In the genomic region with DNA sequence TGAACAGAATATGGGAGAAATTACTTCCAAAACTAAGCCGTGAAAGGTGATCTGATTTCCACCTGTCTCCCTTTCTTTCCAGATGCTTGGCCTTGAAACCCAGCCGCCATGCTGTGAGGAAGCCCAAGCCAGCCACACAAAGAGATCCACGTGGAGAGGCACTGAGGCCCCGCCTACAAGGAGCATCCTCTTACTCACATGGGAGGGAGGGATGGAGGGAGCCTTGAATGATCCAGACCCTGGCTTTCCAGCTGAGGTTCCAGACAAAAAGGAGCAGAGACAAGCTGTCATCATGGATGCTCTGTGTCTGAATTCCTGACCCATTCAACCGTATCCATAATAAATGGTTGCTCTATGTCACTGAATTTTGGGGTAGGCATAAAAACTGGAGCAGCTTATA, we compare ENCODE assay signal across 25 cellular contexts. TPM values are rescaled to one million over a fixed set of nuclear protein-coding genes. Genes with fewer than 3 reads are reported as not detected.
DNase-seq lines count a peak whose midpoint lies in the region; TF ChIP-seq lines count a peak whose summit lies in the region.
"Had no signal": no experiment of that assay in that cellular context is flagged by ENCODE, and none has a peak within 500 bp of the region (broad histone marks: within the 10 kb centered on the region; RNA-seq: fewer than 3 reads in every experiment).

No MANE protein-coding gene starts in this region.

- H3K4me1 ChIP-seq in osteoblast (ENCODE audit: insufficient read depth, low read length), result peaks cover 16% of the 10 kb centered on the region
- peaks cover 5 to 7% (median 6%) of the 10 kb centered on the region in 4 donors for H3K4me1 ChIP-seq in esophagus muscularis mucosa

- 88% methylated on average over 3 of the region's 5 CpGs for WGBS in esophagus muscularis mucosa

- H3K27me3 ChIP-seq in osteoblast (ENCODE audit: insufficient read depth, low read length) (no peaks in the 10 kb centered on the region), esophagus muscularis mucosa (no peaks in the 10 kb centered on the region)
- H3K27me3 ChIP-seq: upper lobe of left lung had no signal

- H3K27ac Mint-ChIP-seq in HFFc6 (peak overlapping the region; percentile 95), chondrocyte (ENCODE audit: unreplicated experiment) (peak overlapping the region; percentile 88)
- H3K27ac Mint-ChIP-seq in activated CD4-positive, alpha-beta T cell treated with anti-CD3 and anti-CD28 coated beads, Interleukin-2, amount 10 ng/mL, durations not matched to agents 7 days and 5 days, result no peak overlapping the region
- H3K27ac Mint-ChIP-seq: activated CD4-positive, alpha-beta memory T cell treated with anti-CD3 and anti-CD28 coated beads, Interleukin-2, amount 10 ng/mL, durations not matched to agents 7 days and 5 days; activated naive CD8-positive, alpha-beta T cell treated with anti-CD3 and anti-CD28 coated beads for 36 hours; CD8-positive, alpha-beta memory T cell; nephron progenitor cell had no signal

- H3K4me3 ChIP-seq in osteoblast (ENCODE audit: insufficient read depth, low read length) (no peak overlapping the region), esophagus muscularis mucosa (no peak overlapping the region)
- H3K4me3 ChIP-seq: upper lobe of left lung had no signal

- H3K9me3 Mint-ChIP-seq in HFFc6 (peaks cover 5% of the 10 kb centered on the region), chondrocyte (ENCODE audit: low read depth) (peaks cover 17% of the 10 kb centered on the region)
- H3K9me3 Mint-ChIP-seq in activated CD4-positive, alpha-beta T cell treated with anti-CD3 and anti-CD28 coated beads, Interleukin-2, amount 10 ng/mL, durations not matched to agents 7 days and 5 days, result peaks cover 5% of the 10 kb centered on the region

- H3K36me3 ChIP-seq in osteoblast (ENCODE audit: insufficient read depth, low read length) (no peaks in the 10 kb centered on the region), esophagus muscularis mucosa (no peaks in the 10 kb centered on the region)
- H3K36me3 ChIP-seq: upper lobe of left lung had no signal

- peaks cover 14% of the 10 kb centered on the region for H3K36me3 Mint-ChIP-seq in HFFc6 (ENCODE audit: low read depth)
- H3K36me3 Mint-ChIP-seq in chondrocyte (ENCODE audit: low read depth), result no peaks in the 10 kb centered on the region
- H3K36me3 Mint-ChIP-seq in activated CD4-positive, alpha-beta T cell treated with anti-CD3 and anti-CD28 coated beads, Interleukin-2, amount 10 ng/mL, durations not matched to agents 7 days and 5 days (ENCODE audit: low read depth), result no peaks in the 10 kb centered on the region

- H3K9me3 ChIP-seq in osteoblast (ENCODE audit: low read depth, low read length) (no peaks in the 10 kb centered on the region), esophagus muscularis mucosa (no peaks in the 10 kb centered on the region)
- H3K9me3 ChIP-seq: upper lobe of left lung had no signal

- no peaks in the 10 kb centered on the region for H3K79me2 ChIP-seq in osteoblast (ENCODE audit: insufficient read depth, low read length)

- TF ChIP-seq POLR2A in esophagus muscularis mucosa (IDR thresholded peaks at IDR 0.05; ENCODE audit: low read depth), result no peak

- H3K27ac ChIP-seq in osteoblast (ENCODE audit: low read depth, low read length) (peak overlapping the region; percentile 75), esophagus muscularis mucosa (replicated peaks in 1 of 4) (no peak overlapping the region)
- H3K27ac ChIP-seq: RWPE1, upper lobe of left lung had no signal

- H3K27me3 Mint-ChIP-seq in HFFc6 (ENCODE audit: insufficient read depth) (no peaks in the 10 kb centered on the region), chondrocyte (ENCODE audit: low read depth) (no peaks in the 10 kb centered on the region)
- peaks cover 5% of the 10 kb centered on the region for H3K27me3 Mint-ChIP-seq in activated CD4-positive, alpha-beta T cell treated with anti-CD3 and anti-CD28 coated beads, Interleukin-2, amount 10 ng/mL, durations not matched to agents 7 days and 5 days
- H3K27me3 Mint-ChIP-seq: activated naive CD8-positive, alpha-beta T cell treated with anti-CD3 and anti-CD28 coated beads for 36 hours had no signal

- no peak overlapping the region for H2AFZ ChIP-seq in osteoblast (ENCODE audit: low read length)

- no peak for DNase-seq in HFFc6
- DNase-seq in RPMI7951 (ENCODE audit: low read depth), result peak; percentile 24
- no peak for DNase-seq in chondrocyte (ENCODE audit: low spot score)
- no peak for DNase-seq in osteoblast (ENCODE audit: insufficient read length, low spot score, missing footprints)
- no peak for DNase-seq in esophagus muscularis mucosa (ENCODE audit: extremely low spot score)
- no peak for DNase-seq in activated CD4-positive, alpha-beta T cell treated with anti-CD3 and anti-CD28 coated beads, Interleukin-2, amount 10 ng/mL, durations not matched to agents 7 days and 5 days
- no peak for DNase-seq in A172 (ENCODE audit: low spot score)
- no peak for DNase-seq in AG08396 (ENCODE audit: low spot score)
- DNase-seq: activated CD4-positive, alpha-beta memory T cell treated with anti-CD3 and anti-CD28 coated beads, Interleukin-2, amount 10 ng/mL, durations not matched to agents 7 days and 5 days; activated naive CD8-positive, alpha-beta T cell treated with anti-CD3 and anti-CD28 coated beads for 36 hours; CD8-positive, alpha-beta memory T cell; effector CD8-positive, alpha-beta T cell; erythroblast; GF-D8; hippocampal formation; KBM-7; left ventricle myocardium superior; MM.1S; NCI-H1417; NCI-H2081 treated with DMSO at 0.1 percent for 48 hours; NCI-H524 treated with DMSO at 0.1 percent for 48 hours; nephron progenitor cell; T-helper 9 cell; upper lobe of left lung had no signal

- no peak for TF ChIP-seq EP300 in esophagus muscularis mucosa (IDR thresholded peaks at IDR 0.05)

- CTCF ChIA-PET in activated CD4-positive, alpha-beta T cell treated with anti-CD3 and anti-CD28 coated beads, Interleukin-2, amount 10 ng/mL, durations not matched to agents 7 days and 5 days (lab: Charles Lee), result no interaction called here

- POLR2A ChIA-PET in activated CD4-positive, alpha-beta T cell treated with anti-CD3 and anti-CD28 coated beads, Interleukin-2, amount 10 ng/mL, durations not matched to agents 7 days and 5 days (lab: Charles Lee), result no interaction called here

- TF ChIP-seq CTCF in HFFc6 (IDR thresholded peaks at IDR 0.05), result no peak
- no peak for TF ChIP-seq CTCF in chondrocyte (IDR thresholded peaks at IDR 0.05)
- no peak for TF ChIP-seq CTCF in osteoblast (IDR thresholded peaks at IDR 0.05; ENCODE audit: extremely low read depth, low read depth, low read length)
- no peak for TF ChIP-seq CTCF in esophagus muscularis mucosa (IDR thresholded peaks at IDR 0.05)

- no peaks in the 10 kb centered on the region for H4K20me1 ChIP-seq in osteoblast (ENCODE audit: insufficient read depth, low read length)

- intact Hi-C loops in esophagus muscularis mucosa (cut with DNase I), result no loop called here

- peak overlapping the region; percentile 42 for H3K4me2 ChIP-seq in osteoblast (ENCODE audit: insufficient read depth, low read length)

- peak overlapping the region; percentile 78; the same call in 1 of the 2 replicates for H3K4me3 Mint-ChIP-seq in HFFc6
- no peak overlapping the region for H3K4me3 Mint-ChIP-seq in chondrocyte (ENCODE audit: unreplicated experiment)
- H3K4me3 Mint-ChIP-seq in activated CD4-positive, alpha-beta T cell treated with anti-CD3 and anti-CD28 coated beads, Interleukin-2, amount 10 ng/mL, durations not matched to agents 7 days and 5 days, result no peak overlapping the region
- H3K4me3 Mint-ChIP-seq: activated CD4-positive, alpha-beta memory T cell treated with anti-CD3 and anti-CD28 coated beads, Interleukin-2, amount 10 ng/mL, durations not matched to agents 7 days and 5 days; activated naive CD8-positive, alpha-beta T cell treated with anti-CD3 and anti-CD28 coated beads for 36 hours; CD8-positive, alpha-beta memory T cell; nephron progenitor cell had no signal

- H3K4me1 Mint-ChIP-seq in HFFc6 (ENCODE audit: low read depth), result peaks cover 25% of the 10 kb centered on the region
- H3K4me1 Mint-ChIP-seq in chondrocyte (ENCODE audit: low read depth), result peaks cover 33% of the 10 kb centered on the region
- peaks cover 8% of the 10 kb centered on the region for H3K4me1 Mint-ChIP-seq in activated CD4-positive, alpha-beta T cell treated with anti-CD3 and anti-CD28 coated beads, Interleukin-2, amount 10 ng/mL, durations not matched to agents 7 days and 5 days

RNA-seq across cellular contexts. Expression of a gene that starts 48.9 kb away (rescaled TPM):
- 10 to 100 TPM; 65.0 to 77.4 (median 72.0) TPM for total RNA-seq in HFFc6 (2021; fragmentation: NEBNext Ultra II Directional; extraction: Animal tissue kit (Norgen Biotek cat#: 25700))
- total RNA-seq in RPMI7951 (2014; rRNA removed; shearing (Covaris generic)), result 32.6 and 35.9 TPM in 2 replicates
- total RNA-seq in chondrocyte (82.5 to 84.3 TPM (median 83.0 TPM) in 3 replicates), osteoblast (86.3 and 93.4 TPM in 2 replicates), esophagus muscularis mucosa (10 to 100 TPM; 51.7 to 65.2 (median 57.1) TPM)
- total RNA-seq in activated CD4-positive, alpha-beta T cell treated with anti-CD3 and anti-CD28 coated beads, Interleukin-2, amount 10 ng/mL, durations not matched to agents 7 days and 5 days, result 10 to 100 TPM; 55.0 to 55.6 TPM
- 66.3 and 79.6 TPM in 2 replicates for total RNA-seq in A172 (2014; rRNA removed; shearing (Covaris generic))
